1 cellular context compared by ENCODE assay signal in genomic region chr1:220689696-220690095, GRCh38.
TF ChIP-seq lines count a peak whose summit lies in the region.

No MANE protein-coding gene starts in this region.

TF ChIP-seq in GM12878, 131 proteins besides CTCF, POLR2A, EP300 and RAD21 (continued from another document):
- TF ChIP-seq ZBTB4 (CRISPR knock-in tag; IDR thresholded peaks at IDR 0.05) = no peak
- TF ChIP-seq IRF3 (IDR thresholded peaks at IDR 0.05) = no peak
- no peak for TF ChIP-seq WRNIP1 (IDR thresholded peaks at IDR 0.05; ENCODE audit: borderline replicate concordance, low read depth, low read length)
- TF ChIP-seq PKNOX1 (IDR thresholded peaks at IDR 0.05) = no peak
- no peak for TF ChIP-seq RELB (IDR thresholded peaks at IDR 0.05; ENCODE audit: low read depth)
- no peak for TF ChIP-seq MYC (IDR thresholded peaks at IDR 0.05; ENCODE audit: insufficient read depth, insufficient read length, insufficient replicate concordance, low read length, severe bottlenecking)
- TF ChIP-seq CHD2 (IDR thresholded peaks at IDR 0.05; ENCODE audit: borderline replicate concordance, low read depth, low read length) = no peak
- no peak for TF ChIP-seq MEF2A (IDR thresholded peaks at IDR 0.05; ENCODE audit: insufficient read depth, low read depth, low read length)
- TF ChIP-seq CHD4 (IDR thresholded peaks at IDR 0.05) = no peak
